ENCODE assay signal across 16 cellular contexts in the genomic region with DNA sequence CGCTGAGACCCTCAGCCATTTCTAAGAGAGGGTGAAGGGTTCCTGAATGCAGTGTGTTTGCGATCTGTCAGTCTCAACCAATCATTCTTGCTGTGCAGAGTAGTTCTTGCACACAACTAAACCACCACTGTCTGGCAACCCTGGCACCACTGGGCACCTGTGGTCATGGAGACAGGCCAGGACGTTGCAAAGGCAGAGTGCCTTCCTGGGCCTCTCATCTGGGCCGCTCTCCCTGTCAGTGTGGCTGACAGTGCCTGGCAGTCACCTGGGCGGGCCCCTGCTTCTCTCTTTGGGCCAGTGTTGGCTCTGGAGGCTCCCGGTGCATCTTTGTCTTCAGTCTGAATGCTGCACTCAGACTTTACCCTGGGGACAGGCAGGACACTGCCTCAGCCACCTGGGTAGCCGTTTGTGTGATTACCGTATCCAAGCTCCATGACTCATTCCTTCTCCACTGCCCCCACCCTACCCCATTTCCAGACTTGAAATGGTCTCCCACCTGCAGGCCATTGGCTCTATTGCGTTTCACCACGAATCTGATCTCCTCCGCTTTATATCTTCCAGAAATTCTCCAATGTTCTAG.
DNase-seq lines count a peak whose midpoint lies in the region; ATAC-seq and TF ChIP-seq lines count a peak whose summit lies in the region.
"Had no signal": no experiment of that assay in that cellular context is flagged by ENCODE, and none has a peak within 500 bp of the region (broad histone marks: within the 10 kb centered on the region; RNA-seq: fewer than 3 reads in every experiment).

No MANE protein-coding gene starts in this region.

- H3K4me1 Mint-ChIP-seq in endodermal cell: peaks cover 10% of the 10 kb centered on the region

- DNase-seq in activated CD4-positive, CD25-positive, alpha-beta regulatory T cell treated with anti-CD3 and anti-CD28 coated beads, Interleukin-2, amount 50 U/mL, for 72 hours: peak; percentile 7
- DNase-seq in activated CD4-positive, CD25-positive, alpha-beta regulatory T cell (lab: John Stamatoyannopoulos, UW): no peak
- peak; percentile 64 for DNase-seq in NCI-H345 (lab: John Stamatoyannopoulos, UW)
- peak; percentile 64 for DNase-seq in endodermal cell
- DNase-seq in upper lobe of right lung: no peak
- DNase-seq in AML-193 (lab: John Stamatoyannopoulos, UW): no peak
- DNase-seq in esophagus muscularis mucosa (ENCODE audit: extremely low spot score): no peak
- DNase-seq: activated CD8-positive, alpha-beta T cell treated with anti-CD3 and anti-CD28 coated beads, Interleukin-2, amount 10 ng/mL, durations not matched to agents 7 days and 5 days; activated gamma-delta T cell; DMS79; NCI-H1092; NCI-H526; nucleus accumbens had no signal

- no peak overlapping the region for H3K9ac ChIP-seq in endodermal cell (ENCODE audit: extremely low read depth, low read length, poor library complexity, severe bottlenecking)

- intact Hi-C loops in upper lobe of right lung (cut with DNase I): no loop called here
- intact Hi-C loops in esophagus muscularis mucosa (cut with DNase I): no loop called here

- peaks cover 81% of the 10 kb centered on the region for H3K27me3 ChIP-seq in endodermal cell (ENCODE audit: control insufficient read depth, insufficient read depth, low read length, poor library complexity, severe bottlenecking)
- H3K27me3 ChIP-seq in upper lobe of right lung: no peaks in the 10 kb centered on the region
- H3K27me3 ChIP-seq in esophagus muscularis mucosa: peaks cover 0 to 3% (median 0%) of the 10 kb centered on the region in 4 donors
- H3K27me3 ChIP-seq: dorsolateral prefrontal cortex had no signal

- TF ChIP-seq EP300 in esophagus muscularis mucosa (IDR thresholded peaks at IDR 0.05): no peak

- no peaks in the 10 kb centered on the region for H3K4me1 ChIP-seq in endodermal cell (ENCODE audit: control insufficient read depth, insufficient read depth, low read length)
- peaks cover 27% of the 10 kb centered on the region for H3K4me1 ChIP-seq in upper lobe of right lung
- peaks cover 19 to 23% (median 22%) of the 10 kb centered on the region in 4 donors for H3K4me1 ChIP-seq in esophagus muscularis mucosa

- H3K9me3 Mint-ChIP-seq in endodermal cell: peaks cover 9% of the 10 kb centered on the region

- H3K4me3 ChIP-seq in endodermal cell (ENCODE audit: low read length) (no peak overlapping the region), upper lobe of right lung (no peak overlapping the region), esophagus muscularis mucosa (no peak overlapping the region)
- H3K4me3 ChIP-seq: lung had no signal

- H3K36me3 ChIP-seq in endodermal cell (ENCODE audit: control insufficient read depth, insufficient read depth, low read length): no peaks in the 10 kb centered on the region
- no peaks in the 10 kb centered on the region for H3K36me3 ChIP-seq in upper lobe of right lung
- no peaks in the 10 kb centered on the region for H3K36me3 ChIP-seq in esophagus muscularis mucosa

- H3K4me3 Mint-ChIP-seq in endodermal cell: no peak overlapping the region
- H3K4me3 Mint-ChIP-seq: activated CD8-positive, alpha-beta T cell treated with anti-CD3 and anti-CD28 coated beads, Interleukin-2, amount 10 ng/mL, durations not matched to agents 7 days and 5 days had no signal

- no peak for TF ChIP-seq CTCF in endodermal cell (conservative IDR thresholded peaks at IDR 0.05)
- no peak for TF ChIP-seq CTCF in upper lobe of right lung (IDR thresholded peaks at IDR 0.05)
- TF ChIP-seq CTCF in esophagus muscularis mucosa (IDR thresholded peaks at IDR 0.05): no peak

- 74 to 78% methylated on average over 11 of the region's 11 CpGs for WGBS in endodermal cell (ENCODE audit: insufficient coverage in 1 of 2, insufficient read length in 1 of 2), 2 experiments
- WGBS in esophagus muscularis mucosa: 77% methylated on average over 10 of the region's 11 CpGs

- no peak overlapping the region for H3K27ac ChIP-seq in endodermal cell (ENCODE audit: low read depth, low read length)
- no peak overlapping the region for H3K27ac ChIP-seq in upper lobe of right lung
- H3K27ac ChIP-seq in esophagus muscularis mucosa (replicated peaks in 1 of 4): no peak overlapping the region

- H3K27ac Mint-ChIP-seq in endodermal cell: no peak overlapping the region
- H3K27ac Mint-ChIP-seq: activated CD8-positive, alpha-beta T cell treated with anti-CD3 and anti-CD28 coated beads, Interleukin-2, amount 10 ng/mL, durations not matched to agents 7 days and 5 days had no signal

- no peaks in the 10 kb centered on the region for H3K9me3 ChIP-seq in endodermal cell (ENCODE audit: control insufficient read depth, low read length)
- no peaks in the 10 kb centered on the region for H3K9me3 ChIP-seq in upper lobe of right lung
- no peaks in the 10 kb centered on the region for H3K9me3 ChIP-seq in esophagus muscularis mucosa

- no peaks in the 10 kb centered on the region for H3K36me3 Mint-ChIP-seq in endodermal cell (ENCODE audit: low read depth)

- peak; percentile 7 for ATAC-seq in upper lobe of right lung
- no peak for ATAC-seq in HG03378 (IDR thresholded peaks at IDR 0.05; ENCODE audit: unreplicated experiment)
- ATAC-seq: activated CD8-positive, alpha-beta T cell treated with anti-CD3 and anti-CD28 coated beads, Interleukin-2, amount 10 ng/mL, durations not matched to agents 7 days and 5 days had no signal

- no peak for TF ChIP-seq POLR2A in esophagus muscularis mucosa (IDR thresholded peaks at IDR 0.05; ENCODE audit: low read depth)

- peaks cover 74% of the 10 kb centered on the region for H3K27me3 Mint-ChIP-seq in endodermal cell (ENCODE audit: insufficient read depth)

Comparison
In these comparisons a context has a peak if more than half of its experiments do, and no peak if none do; other contexts are left out.
1. DNase-seq: peak in activated CD4-positive, CD25-positive, alpha-beta regulatory T cell treated with anti-CD3 and anti-CD28 coated beads, Interleukin-2, amount 50 U/mL, for 72 hours (single experiment), NCI-H345 (single experiment) and endodermal cell (single experiment); none in activated CD4-positive, CD25-positive, alpha-beta regulatory T cell (0 of 4), upper lobe of right lung (single experiment), AML-193 (0 of 2) and esophagus muscularis mucosa (single experiment).